8 cellular contexts compared by ENCODE assay signal in the genomic region with DNA sequence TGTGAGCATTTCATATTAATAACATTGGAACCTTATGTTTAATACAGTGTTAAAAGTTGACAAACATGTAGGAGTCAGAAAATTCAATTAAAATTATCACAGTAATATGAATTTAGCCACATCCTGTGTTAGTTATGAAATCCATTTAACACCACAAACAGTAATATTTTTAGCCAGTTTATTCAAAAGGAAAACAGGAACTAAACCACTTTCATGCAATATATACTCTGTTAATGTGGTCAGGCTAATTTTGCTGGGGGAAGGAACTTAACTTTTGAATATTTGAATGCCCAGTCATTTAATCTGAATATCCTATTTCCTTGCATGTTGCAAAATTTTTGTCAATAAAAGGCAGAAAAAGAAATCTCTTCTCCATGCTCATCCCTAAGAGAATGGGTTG. TPM values are rescaled to one million over a fixed set of nuclear protein-coding genes. Genes with fewer than 3 reads are reported as not detected.
A peak's percentile ranks its signal among the peaks of the same experiment; 100 is the strongest.
DNase-seq lines count a peak whose midpoint lies in the region; ATAC-seq lines count a peak whose summit lies in the region.

No MANE protein-coding gene starts in this region.

- in situ Hi-C loops in GM23248 (cut with MboI) = no loop called here

- no peak overlapping the region for H3K4me2 ChIP-seq in GM23248 (ENCODE audit: unreplicated experiment)

- no peaks in the 10 kb centered on the region for H4K20me1 ChIP-seq in GM23248 (ENCODE audit: insufficient read depth)

- H3K79me2 ChIP-seq in GM23248 (ENCODE audit: insufficient read depth) = no peaks in the 10 kb centered on the region

- H3K4me1 ChIP-seq in GM23248 (ENCODE audit: insufficient read depth) = peaks cover 26% of the 10 kb centered on the region

- H3K9me3 ChIP-seq in GM23248 (ENCODE audit: low read depth) = no peaks in the 10 kb centered on the region

- H3K9me3 Mint-ChIP-seq in memory B cell = no peaks in the 10 kb centered on the region

- no peak overlapping the region for H2AFZ ChIP-seq in GM23248

- peak; percentile 46 for ATAC-seq in GM18499 (IDR thresholded peaks at IDR 0.05; ENCODE audit: insufficient read depth, unreplicated experiment)
- peak; percentile 89 for ATAC-seq in memory B cell (ENCODE audit: low read depth)

- H3K36me3 Mint-ChIP-seq in memory B cell = no peaks in the 10 kb centered on the region

- no peak overlapping the region for H3K4me3 ChIP-seq in GM23248

- H3K4me3 Mint-ChIP-seq in memory B cell = peak overlapping the region; percentile 17

- DNase-seq in GM23248 (peak; percentile 36), M059J (ENCODE audit: low read depth) (peak; percentile 18), memory B cell (ENCODE audit: low spot score in 2 of 2) (no peak), GM19238 (ENCODE audit: insufficient read length, low spot score) (no peak), NCI-H1092 (lab: John Stamatoyannopoulos, UW) (no peak), NCI-H2107 (lab: John Stamatoyannopoulos, UW) (no peak)
- no peak for DNase-seq in activated CD4-positive, alpha-beta T cell treated with anti-CD3 and anti-CD28 coated beads for 4 hours

- peaks cover 21% of the 10 kb centered on the region for H3F3A ChIP-seq in GM23248 (ENCODE audit: insufficient read depth)

- no peak overlapping the region for H3K9ac ChIP-seq in GM23248

- no peaks in the 10 kb centered on the region for H3K27me3 Mint-ChIP-seq in memory B cell

- H3K27ac Mint-ChIP-seq in memory B cell = peak overlapping the region; percentile 41

- H3K9me2 ChIP-seq in GM23248 (ENCODE audit: insufficient read depth) = no peaks in the 10 kb centered on the region

- H3K27me3 ChIP-seq in GM23248 (replicated peaks; ENCODE audit: insufficient read depth) = no peaks in the 10 kb centered on the region

- H3K36me3 ChIP-seq in GM23248 (ENCODE audit: low read depth) = no peaks in the 10 kb centered on the region

- H3K4me1 Mint-ChIP-seq in memory B cell = peaks cover 28% of the 10 kb centered on the region

- H3K27ac ChIP-seq in GM23248 = no peak overlapping the region

RNA-seq across cellular contexts. Expression of gene ALOX5AP, which starts 14.9 kb away (rescaled TPM):
- total RNA-seq in GM23248 (2014; rRNA removed; shearing (Covaris generic)) = not detected in 2 replicates
- polyA plus RNA-seq in GM23248 (2016; fragmentation: Nextera tagmentation; extraction: Ambion mirVana) = 0.49 and 0.58 TPM in 2 replicates
- 0.52 and 1.2 TPM in 2 replicates for total RNA-seq in M059J (2014; rRNA removed; shearing (Covaris generic))

Comparison
In these comparisons a context has a peak if more than half of its experiments do, and no peak if none do; other contexts are left out.
1. DNase-seq: peak in GM23248 (single experiment) and M059J (single experiment); none in memory B cell (0 of 2), GM19238 (single experiment), NCI-H1092 (single experiment), NCI-H2107 (single experiment) and activated CD4-positive, alpha-beta T cell treated with anti-CD3 and anti-CD28 coated beads for 4 hours (0 of 2).